ENCODE assay signal across 8 cellular contexts in genomic region chr19:43624933-43625332, GRCh38.
DNase-seq lines count a peak whose midpoint lies in the region; ATAC-seq, FAIRE-seq and TF ChIP-seq lines count a peak whose summit lies in the region.

No MANE protein-coding gene starts in this region.

- H3K27me3 ChIP-seq in KMS-11 (ENCODE audit: insufficient read depth, low read depth) = no peaks in the 10 kb centered on the region

- H3K4me1 ChIP-seq in KMS-11 (ENCODE audit: low read depth, poor library complexity, severe bottlenecking) = peaks cover 9% of the 10 kb centered on the region

- H3K4me3 ChIP-seq in KMS-11 (IDR thresholded peaks at IDR 0.05; ENCODE audit: insufficient read depth, low read depth, low read length) = no peak overlapping the region

- DNase-seq in activated CD8-positive, alpha-beta memory T cell treated with anti-CD3 and anti-CD28 coated beads, Interleukin-2, amount 50 U/mL, for 1 hour (ENCODE audit: extremely low read depth) = peak; percentile 72
- DNase-seq in germinal center (ENCODE audit: low spot score) = peak; percentile 90
- peak; percentile 81 to 83 for DNase-seq in stimulated activated CD4-positive, alpha-beta T cell treated with anti-CD3 and anti-CD28 coated beads, Interleukin-4, amount 100 ng/mL, for 4 hours
- no peak for DNase-seq in putamen (ENCODE audit: low spot score)
- no peak for DNase-seq in RCC 7860 (ENCODE audit: low spot score)
- no peak for DNase-seq in NCI-H2107 (lab: John Stamatoyannopoulos, UW)

- no peak for ATAC-seq in HG02884 (IDR thresholded peaks at IDR 0.05; ENCODE audit: unreplicated experiment)

- H4K20me1 ChIP-seq in KMS-11 (ENCODE audit: insufficient read depth) = no peaks in the 10 kb centered on the region

- no peak overlapping the region for H3K27ac ChIP-seq in KMS-11

- no peak for FAIRE-seq in RCC 7860 (lab: Jason Lieb, UNC)

- H3K79me2 ChIP-seq in KMS-11 (ENCODE audit: insufficient read depth, low read depth) = no peaks in the 10 kb centered on the region

- peak; percentile 51; the same call in 1 of the 2 replicates for TF ChIP-seq CTCF in KMS-11 (conservative IDR thresholded peaks at IDR 0.05; ENCODE audit: low read depth, low read length)

- peak overlapping the region; percentile 46; the same call in 1 of the 2 replicates for H2AFZ ChIP-seq in KMS-11 (ENCODE audit: low read depth)

- no peak overlapping the region for H3K9ac ChIP-seq in KMS-11

- H3K36me3 ChIP-seq in KMS-11 (ENCODE audit: insufficient read depth) = no peaks in the 10 kb centered on the region

- peak overlapping the region; percentile 72; the same call in 1 of the 2 replicates for H3K4me2 ChIP-seq in KMS-11

Comparison
In these comparisons a context has a peak if more than half of its experiments do, and no peak if none do; other contexts are left out.
1. DNase-seq: peak in activated CD8-positive, alpha-beta memory T cell treated with anti-CD3 and anti-CD28 coated beads, Interleukin-2, amount 50 U/mL, for 1 hour (single experiment), germinal center (single experiment) and stimulated activated CD4-positive, alpha-beta T cell treated with anti-CD3 and anti-CD28 coated beads, Interleukin-4, amount 100 ng/mL, for 4 hours (2 of 2); none in putamen (single experiment), RCC 7860 (single experiment) and NCI-H2107 (single experiment).